ENCODE assay signal across 1 cellular context in the genomic region with DNA sequence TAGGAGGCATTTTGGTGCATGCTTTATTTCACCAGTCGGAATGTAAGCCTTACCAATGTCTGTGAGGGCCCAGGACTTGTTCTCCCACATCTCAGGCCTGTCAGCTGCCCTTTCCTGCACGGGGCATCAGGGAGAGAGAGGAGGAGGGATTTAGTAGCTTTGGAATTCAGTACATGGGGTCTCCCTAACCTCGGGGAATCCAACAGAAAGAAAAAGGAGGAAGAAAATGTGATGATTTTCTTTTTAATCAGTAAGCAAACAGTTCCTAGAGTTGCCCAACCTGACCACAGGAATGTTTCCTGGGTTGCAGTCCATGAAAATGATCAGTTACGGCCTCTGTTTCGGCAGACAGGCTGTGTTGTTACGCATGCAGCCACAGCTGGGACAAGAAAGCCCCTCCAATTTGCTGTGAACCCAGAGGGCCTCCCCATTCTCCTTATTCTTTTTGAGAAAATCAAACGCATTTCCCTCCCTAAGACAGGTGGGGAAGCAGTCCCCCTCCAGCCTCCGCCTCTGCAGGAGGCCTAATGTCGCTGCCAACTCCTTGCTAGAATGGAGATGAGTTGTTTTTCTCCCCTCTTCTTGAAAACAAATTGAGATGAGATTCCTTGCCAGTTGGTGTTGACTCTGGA.
A peak's percentile ranks its signal among the peaks of the same experiment; 100 is the strongest.
TF ChIP-seq lines count a peak whose summit lies in the region.

No MANE protein-coding gene starts in this region.

TF ChIP-seq in HepG2, 621 proteins besides CTCF, POLR2A, EP300 and RAD21 (continued from another document and continues in another):
- TF ChIP-seq NFAT5 (CRISPR knock-in tag; IDR thresholded peaks at IDR 0.05), result no peak
- TF ChIP-seq TEAD3 (CRISPR knock-in tag; optimal IDR thresholded peaks at IDR 0.05; ENCODE audit: borderline replicate concordance), result peak; percentile 98
- peak; percentile 64; the same call in 1 of the 2 replicates for TF ChIP-seq ZNF12 (CRISPR knock-in tag; IDR thresholded peaks at IDR 0.05)
- TF ChIP-seq, protein P1, sequence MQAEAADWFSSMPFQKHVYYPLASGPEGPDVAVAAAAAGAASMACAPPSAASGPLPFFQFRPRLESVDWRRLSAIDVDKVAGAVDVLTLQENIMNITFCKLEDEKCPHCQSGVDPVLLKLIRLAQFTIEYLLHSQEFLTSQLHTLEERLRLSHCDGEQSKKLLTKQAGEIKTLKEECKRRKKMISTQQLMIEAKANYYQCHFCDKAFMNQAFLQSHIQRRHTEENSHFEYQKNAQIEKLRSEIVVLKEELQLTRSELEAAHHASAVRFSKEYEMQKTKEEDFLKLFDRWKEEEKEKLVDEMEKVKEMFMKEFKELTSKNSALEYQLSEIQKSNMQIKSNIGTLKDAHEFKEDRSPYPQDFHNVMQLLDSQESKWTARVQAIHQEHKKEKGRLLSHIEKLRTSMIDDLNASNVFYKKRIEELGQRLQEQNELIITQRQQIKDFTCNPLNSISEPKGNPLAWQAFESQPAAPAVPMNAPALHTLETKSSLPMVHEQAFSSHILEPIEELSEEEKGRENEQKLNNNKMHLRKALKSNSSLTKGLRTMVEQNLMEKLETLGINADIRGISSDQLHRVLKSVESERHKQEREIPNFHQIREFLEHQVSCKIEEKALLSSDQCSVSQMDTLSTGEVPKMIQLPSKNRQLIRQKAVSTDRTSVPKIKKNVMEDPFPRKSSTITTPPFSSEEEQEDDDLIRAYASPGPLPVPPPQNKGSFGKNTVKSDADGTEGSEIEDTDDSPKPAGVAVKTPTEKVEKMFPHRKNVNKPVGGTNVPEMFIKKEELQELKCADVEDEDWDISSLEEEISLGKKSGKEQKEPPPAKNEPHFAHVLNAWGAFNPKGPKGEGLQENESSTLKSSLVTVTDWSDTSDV (CRISPR knock-in tag; IDR thresholded peaks at IDR 0.05), result no peak
- TF ChIP-seq PATZ1 (CRISPR knock-in tag; IDR thresholded peaks at IDR 0.05), result peak; percentile 84
- TF ChIP-seq, protein P2, sequence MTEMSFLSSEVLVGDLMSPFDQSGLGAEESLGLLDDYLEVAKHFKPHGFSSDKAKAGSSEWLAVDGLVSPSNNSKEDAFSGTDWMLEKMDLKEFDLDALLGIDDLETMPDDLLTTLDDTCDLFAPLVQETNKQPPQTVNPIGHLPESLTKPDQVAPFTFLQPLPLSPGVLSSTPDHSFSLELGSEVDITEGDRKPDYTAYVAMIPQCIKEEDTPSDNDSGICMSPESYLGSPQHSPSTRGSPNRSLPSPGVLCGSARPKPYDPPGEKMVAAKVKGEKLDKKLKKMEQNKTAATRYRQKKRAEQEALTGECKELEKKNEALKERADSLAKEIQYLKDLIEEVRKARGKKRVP (CRISPR knock-in tag; IDR thresholded peaks at IDR 0.05), result peak in 1 of 2 experiments; percentile 70; a peak in 1 of 4 replicates
- peak; percentile 80; the same call in 1 of the 2 replicates for TF ChIP-seq TBX3 (IDR thresholded peaks at IDR 0.05; ENCODE audit: borderline replicate concordance)
- TF ChIP-seq SKI (IDR thresholded peaks at IDR 0.05; ENCODE audit: partially characterized antibody), result peak; percentile 81
- TF ChIP-seq, protein P3, sequence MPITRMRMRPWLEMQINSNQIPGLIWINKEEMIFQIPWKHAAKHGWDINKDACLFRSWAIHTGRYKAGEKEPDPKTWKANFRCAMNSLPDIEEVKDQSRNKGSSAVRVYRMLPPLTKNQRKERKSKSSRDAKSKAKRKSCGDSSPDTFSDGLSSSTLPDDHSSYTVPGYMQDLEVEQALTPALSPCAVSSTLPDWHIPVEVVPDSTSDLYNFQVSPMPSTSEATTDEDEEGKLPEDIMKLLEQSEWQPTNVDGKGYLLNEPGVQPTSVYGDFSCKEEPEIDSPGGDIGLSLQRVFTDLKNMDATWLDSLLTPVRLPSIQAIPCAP (CRISPR knock-in tag; IDR thresholded peaks at IDR 0.05; ENCODE audit: low read depth), result no peak
- TF ChIP-seq NCOR1 (IDR thresholded peaks at IDR 0.05; ENCODE audit: borderline replicate concordance, low read length), result peak; percentile 91
- TF ChIP-seq SMAD3 (CRISPR knock-in tag; IDR thresholded peaks at IDR 0.05), result peak; percentile 92; the same call in 1 of the 2 replicates
- TF ChIP-seq, protein P4, sequence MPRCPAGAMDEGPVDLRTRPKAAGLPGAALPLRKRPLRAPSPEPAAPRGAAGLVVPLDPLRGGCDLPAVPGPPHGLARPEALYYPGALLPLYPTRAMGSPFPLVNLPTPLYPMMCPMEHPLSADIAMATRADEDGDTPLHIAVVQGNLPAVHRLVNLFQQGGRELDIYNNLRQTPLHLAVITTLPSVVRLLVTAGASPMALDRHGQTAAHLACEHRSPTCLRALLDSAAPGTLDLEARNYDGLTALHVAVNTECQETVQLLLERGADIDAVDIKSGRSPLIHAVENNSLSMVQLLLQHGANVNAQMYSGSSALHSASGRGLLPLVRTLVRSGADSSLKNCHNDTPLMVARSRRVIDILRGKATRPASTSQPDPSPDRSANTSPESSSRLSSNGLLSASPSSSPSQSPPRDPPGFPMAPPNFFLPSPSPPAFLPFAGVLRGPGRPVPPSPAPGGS (CRISPR knock-in tag; IDR thresholded peaks at IDR 0.05), result no peak
- TF ChIP-seq, protein P5, sequence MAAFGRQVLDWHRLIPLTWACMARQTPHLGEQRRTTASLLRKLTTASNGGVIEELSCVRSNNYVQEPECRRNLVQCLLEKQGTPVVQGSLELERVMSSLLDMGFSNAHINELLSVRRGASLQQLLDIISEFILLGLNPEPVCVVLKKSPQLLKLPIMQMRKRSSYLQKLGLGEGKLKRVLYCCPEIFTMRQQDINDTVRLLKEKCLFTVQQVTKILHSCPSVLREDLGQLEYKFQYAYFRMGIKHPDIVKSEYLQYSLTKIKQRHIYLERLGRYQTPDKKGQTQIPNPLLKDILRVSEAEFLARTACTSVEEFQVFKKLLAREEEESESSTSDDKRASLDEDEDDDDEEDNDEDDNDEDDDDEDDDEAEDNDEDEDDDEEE (CRISPR knock-in tag; IDR thresholded peaks at IDR 0.05), result no peak
- TF ChIP-seq, protein P6, sequence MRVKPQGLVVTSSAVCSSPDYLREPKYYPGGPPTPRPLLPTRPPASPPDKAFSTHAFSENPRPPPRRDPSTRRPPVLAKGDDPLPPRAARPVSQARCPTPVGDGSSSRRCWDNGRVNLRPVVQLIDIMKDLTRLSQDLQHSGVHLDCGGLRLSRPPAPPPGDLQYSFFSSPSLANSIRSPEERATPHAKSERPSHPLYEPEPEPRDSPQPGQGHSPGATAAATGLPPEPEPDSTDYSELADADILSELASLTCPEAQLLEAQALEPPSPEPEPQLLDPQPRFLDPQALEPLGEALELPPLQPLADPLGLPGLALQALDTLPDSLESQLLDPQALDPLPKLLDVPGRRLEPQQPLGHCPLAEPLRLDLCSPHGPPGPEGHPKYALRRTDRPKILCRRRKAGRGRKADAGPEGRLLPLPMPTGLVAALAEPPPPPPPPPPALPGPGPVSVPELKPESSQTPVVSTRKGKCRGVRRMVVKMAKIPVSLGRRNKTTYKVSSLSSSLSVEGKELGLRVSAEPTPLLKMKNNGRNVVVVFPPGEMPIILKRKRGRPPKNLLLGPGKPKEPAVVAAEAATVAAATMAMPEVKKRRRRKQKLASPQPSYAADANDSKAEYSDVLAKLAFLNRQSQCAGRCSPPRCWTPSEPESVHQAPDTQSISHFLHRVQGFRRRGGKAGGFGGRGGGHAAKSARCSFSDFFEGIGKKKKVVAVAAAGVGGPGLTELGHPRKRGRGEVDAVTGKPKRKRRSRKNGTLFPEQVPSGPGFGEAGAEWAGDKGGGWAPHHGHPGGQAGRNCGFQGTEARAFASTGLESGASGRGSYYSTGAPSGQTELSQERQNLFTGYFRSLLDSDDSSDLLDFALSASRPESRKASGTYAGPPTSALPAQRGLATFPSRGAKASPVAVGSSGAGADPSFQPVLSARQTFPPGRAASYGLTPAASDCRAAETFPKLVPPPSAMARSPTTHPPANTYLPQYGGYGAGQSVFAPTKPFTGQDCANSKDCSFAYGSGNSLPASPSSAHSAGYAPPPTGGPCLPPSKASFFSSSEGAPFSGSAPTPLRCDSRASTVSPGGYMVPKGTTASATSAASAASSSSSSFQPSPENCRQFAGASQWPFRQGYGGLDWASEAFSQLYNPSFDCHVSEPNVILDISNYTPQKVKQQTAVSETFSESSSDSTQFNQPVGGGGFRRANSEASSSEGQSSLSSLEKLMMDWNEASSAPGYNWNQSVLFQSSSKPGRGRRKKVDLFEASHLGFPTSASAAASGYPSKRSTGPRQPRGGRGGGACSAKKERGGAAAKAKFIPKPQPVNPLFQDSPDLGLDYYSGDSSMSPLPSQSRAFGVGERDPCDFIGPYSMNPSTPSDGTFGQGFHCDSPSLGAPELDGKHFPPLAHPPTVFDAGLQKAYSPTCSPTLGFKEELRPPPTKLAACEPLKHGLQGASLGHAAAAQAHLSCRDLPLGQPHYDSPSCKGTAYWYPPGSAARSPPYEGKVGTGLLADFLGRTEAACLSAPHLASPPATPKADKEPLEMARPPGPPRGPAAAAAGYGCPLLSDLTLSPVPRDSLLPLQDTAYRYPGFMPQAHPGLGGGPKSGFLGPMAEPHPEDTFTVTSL (CRISPR knock-in tag; IDR thresholded peaks at IDR 0.05; ENCODE audit: borderline replicate concordance), result peak; percentile 8; the same call in 1 of the 2 replicates
- TF ChIP-seq ZFP62 (CRISPR knock-in tag; IDR thresholded peaks at IDR 0.05), result no peak
- TF ChIP-seq NR2F2 (IDR thresholded peaks at IDR 0.05; ENCODE audit: borderline replicate concordance, low read depth), result peak; percentile 89
- 0 out of 2 replicates have a peak, but pooled peaks have one; percentile 21 for TF ChIP-seq MYNN (CRISPR knock-in tag; IDR thresholded peaks at IDR 0.05; ENCODE audit: low read depth)
- no peak for TF ChIP-seq ZNF367 (CRISPR knock-in tag; IDR thresholded peaks at IDR 0.05; ENCODE audit: borderline replicate concordance)
- no peak for TF ChIP-seq NBN (conservative IDR thresholded peaks at IDR 0.05)
- peak; percentile 80; the same call in 1 of the 2 replicates for TF ChIP-seq ZNF792 (CRISPR knock-in tag; IDR thresholded peaks at IDR 0.05)
- TF ChIP-seq ZNF30 (CRISPR knock-in tag; IDR thresholded peaks at IDR 0.05), result no peak
- TF ChIP-seq MIER2 (CRISPR knock-in tag; IDR thresholded peaks at IDR 0.05), result no peak
- no peak for TF ChIP-seq SCMH1 (CRISPR knock-in tag; IDR thresholded peaks at IDR 0.05; ENCODE audit: borderline replicate concordance)
- TF ChIP-seq PCBP2 (optimal IDR thresholded peaks at IDR 0.05; ENCODE audit: low read depth, low read length, poor library complexity, severe bottlenecking), result no peak
- no peak for TF ChIP-seq ATF5 (CRISPR knock-in tag; IDR thresholded peaks at IDR 0.05; ENCODE audit: low read depth)
- TF ChIP-seq, protein P7, sequence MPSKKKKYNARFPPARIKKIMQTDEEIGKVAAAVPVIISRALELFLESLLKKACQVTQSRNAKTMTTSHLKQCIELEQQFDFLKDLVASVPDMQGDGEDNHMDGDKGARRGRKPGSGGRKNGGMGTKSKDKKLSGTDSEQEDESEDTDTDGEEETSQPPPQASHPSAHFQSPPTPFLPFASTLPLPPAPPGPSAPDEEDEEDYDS (CRISPR knock-in tag; IDR thresholded peaks at IDR 0.05), result peak; percentile 75
- no peak for TF ChIP-seq ZNF839 (CRISPR knock-in tag; IDR thresholded peaks at IDR 0.05; ENCODE audit: borderline replicate concordance)
- no peak for TF ChIP-seq RFX3 (CRISPR knock-in tag; IDR thresholded peaks at IDR 0.05)
- no peak for TF ChIP-seq RELA (CRISPR knock-in tag; IDR thresholded peaks at IDR 0.05)
- peak; percentile 94 for TF ChIP-seq NCOA2 (CRISPR knock-in tag; IDR thresholded peaks at IDR 0.05)
- TF ChIP-seq HOXA9 (CRISPR knock-in tag; IDR thresholded peaks at IDR 0.05; ENCODE audit: borderline replicate concordance), result no peak
- no peak for TF ChIP-seq POLR2AphosphoS2 (IDR thresholded peaks at IDR 0.05; ENCODE audit: low read depth, low read length)
- peak; percentile 96 for TF ChIP-seq ZNF292 (CRISPR knock-in tag; IDR thresholded peaks at IDR 0.05; ENCODE audit: borderline replicate concordance, low read depth)
